Comparison of ENCODE assay signal across 20 cellular contexts in the genomic region with DNA sequence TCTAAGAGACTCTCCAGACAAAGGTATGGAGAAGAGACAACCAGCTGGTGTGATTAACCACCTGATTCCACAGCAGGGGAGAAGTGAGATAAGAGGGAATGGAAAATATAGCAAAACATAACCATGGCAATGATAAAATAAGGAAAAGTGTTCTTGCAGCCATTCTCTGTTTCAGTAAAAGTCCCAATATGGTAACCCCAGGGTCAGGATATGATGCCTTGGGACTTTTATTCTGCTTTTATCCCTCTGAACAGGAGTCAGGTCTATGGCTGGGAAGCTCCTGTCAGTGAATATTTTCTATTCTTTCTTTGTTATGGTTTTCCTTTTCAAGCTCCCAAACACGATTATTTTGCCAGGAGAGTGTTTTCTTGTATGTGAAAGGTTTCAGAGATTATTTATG.
"Had no signal": no experiment of that assay in that cellular context is flagged by ENCODE, and none has a peak within 500 bp of the region (broad histone marks: within the 10 kb centered on the region; RNA-seq: fewer than 3 reads in every experiment).

No MANE protein-coding gene starts in this region.

- H3K36me3 ChIP-seq: colonic mucosa, left lung, lower lobe of right lung, neutrophil, spleen, stomach, thoracic aorta, transverse colon had no signal

- ATAC-seq: foreskin keratinocyte; left lung; lower lobe of right lung; mucosa of descending colon; natural killer cell treated with Interleukin-12 subunit alpha and Interleukin-12 subunit beta and Interleukin-15 and Interleukin-18, amount 100 ng/mL, for 72 hours; stimulated activated naive B cell treated with anti-CD40 and anti-IgM and Interleukin-4, amounts not matched to agents 10 μg/mL and 1 μg/mL and 100 μg/mL, for 72 hours had no signal

- H3K27ac Mint-ChIP-seq: endodermal cell; immature natural killer cell; natural killer cell treated with Interleukin-12 subunit alpha and Interleukin-12 subunit beta and Interleukin-15 and Interleukin-18, amount 100 ng/mL, for 72 hours; stimulated activated naive B cell treated with anti-CD40 and anti-IgM and Interleukin-4, amounts not matched to agents 10 μg/mL and 1 μg/mL and 100 μg/mL, for 72 hours had no signal

- H3K27ac ChIP-seq: colonic mucosa, foreskin keratinocyte, left lung, lower lobe of right lung, neutrophil, spleen, stomach, thoracic aorta, transverse colon had no signal

- H3K36me3 Mint-ChIP-seq: immature natural killer cell; natural killer cell treated with Interleukin-12 subunit alpha and Interleukin-12 subunit beta and Interleukin-15 and Interleukin-18, amount 100 ng/mL, for 72 hours; stimulated activated naive B cell treated with anti-CD40 and anti-IgM and Interleukin-4, amounts not matched to agents 10 μg/mL and 1 μg/mL and 100 μg/mL, for 72 hours had no signal

- H3K9me3 ChIP-seq: colonic mucosa, left lung, lower lobe of right lung, mucosa of descending colon, neutrophil, spleen, stomach, thoracic aorta, transverse colon had no signal

- H3K4me1 ChIP-seq: colonic mucosa, foreskin keratinocyte, stomach had no signal

- H3K27me3 ChIP-seq: colonic mucosa, foreskin keratinocyte, left lung, neutrophil, spleen, stomach, transverse colon had no signal

- H3K4me3 ChIP-seq: colonic mucosa, left lung, lower lobe of right lung, mucosa of descending colon, spleen, stomach, thoracic aorta, transverse colon had no signal

- H3K4me3 Mint-ChIP-seq: endodermal cell; immature natural killer cell; natural killer cell treated with Interleukin-12 subunit alpha and Interleukin-12 subunit beta and Interleukin-15 and Interleukin-18, amount 100 ng/mL, for 72 hours; stimulated activated naive B cell treated with anti-CD40 and anti-IgM and Interleukin-4, amounts not matched to agents 10 μg/mL and 1 μg/mL and 100 μg/mL, for 72 hours had no signal

- H3K27me3 Mint-ChIP-seq: natural killer cell treated with Interleukin-12 subunit alpha and Interleukin-12 subunit beta and Interleukin-15 and Interleukin-18, amount 100 ng/mL, for 72 hours; stimulated activated naive B cell treated with anti-CD40 and anti-IgM and Interleukin-4, amounts not matched to agents 10 μg/mL and 1 μg/mL and 100 μg/mL, for 72 hours had no signal

- DNase-seq: cerebellar nuclear complex; colonic mucosa; dermis blood vessel endothelial cell; endodermal cell; erythroblast; foreskin keratinocyte; immature natural killer cell; left lung; lower lobe of right lung; mucosa of descending colon; spleen; stimulated activated CD4-positive, alpha-beta T cell treated with anti-CD3 and anti-CD28 coated beads, Interleukin-2, amount 100 ng/mL, for 24 hours; stimulated activated CD4-positive, alpha-beta T cell treated with anti-CD3 and anti-CD28 coated beads, Interleukin-4, amount 100 ng/mL, for 4 hours; stimulated activated naive B cell treated with anti-CD40 and anti-IgM and Interleukin-4, amounts not matched to agents 10 μg/mL and 1 μg/mL and 100 μg/mL, for 72 hours; stomach; substantia nigra; transverse colon had no signal

- H3K9me3 Mint-ChIP-seq: endodermal cell; immature natural killer cell; natural killer cell treated with Interleukin-12 subunit alpha and Interleukin-12 subunit beta and Interleukin-15 and Interleukin-18, amount 100 ng/mL, for 72 hours; stimulated activated naive B cell treated with anti-CD40 and anti-IgM and Interleukin-4, amounts not matched to agents 10 μg/mL and 1 μg/mL and 100 μg/mL, for 72 hours had no signal
